In genomic region chr13:41004875-41005693, GRCh38 we compare ENCODE assay signal across 1 cellular context.
TF ChIP-seq lines count a peak whose summit lies in the region.

No MANE protein-coding gene starts in this region.

TF ChIP-seq in K562, 482 proteins besides CTCF, POLR2A, EP300 and RAD21 (continued from another document and continues in another):
- TF ChIP-seq RNF2 (IDR thresholded peaks at IDR 0.05) (peak; percentile 85), PHF8 (IDR thresholded peaks at IDR 0.05; ENCODE audit: borderline replicate concordance, low read length) (no peak), ZNF3 (CRISPR knock-in tag; IDR thresholded peaks at IDR 0.05) (no peak), STAG1 (CRISPR knock-in tag; IDR thresholded peaks at IDR 0.05; ENCODE audit: borderline replicate concordance) (no peak), KDM1A (IDR thresholded peaks at IDR 0.05) (peak; percentile 50 to 63), KAT2B (IDR thresholded peaks at IDR 0.05; ENCODE audit: low read depth, low read length) (no peak), HMBOX1 (IDR thresholded peaks at IDR 0.05) (peak; percentile 73; the same call in 1 of the 2 replicates), TOE1 (IDR thresholded peaks at IDR 0.05; ENCODE audit: borderline replicate concordance) (no peak), TOE1 (CRISPR knock-in tag; IDR thresholded peaks at IDR 0.05; ENCODE audit: borderline replicate concordance, low read depth) (no peak), YBX1 (IDR thresholded peaks at IDR 0.05) (no peak), ZBTB17 (CRISPR knock-in tag; IDR thresholded peaks at IDR 0.05) (no peak), MTA1 (IDR thresholded peaks at IDR 0.05; ENCODE audit: borderline replicate concordance) (peak; percentile 70; the same call in 1 of the 2 replicates), ZC3H8 (IDR thresholded peaks at IDR 0.05) (no peak), CC2D1A (IDR thresholded peaks at IDR 0.05) (no peak), HOXB6 (CRISPR knock-in tag; IDR thresholded peaks at IDR 0.05; ENCODE audit: borderline replicate concordance) (no peak), TRIM24 (IDR thresholded peaks at IDR 0.05) (peak in 1 of 2 experiments; percentile 22; a peak in 1 of 4 replicates), TAF15 (IDR thresholded peaks at IDR 0.05; ENCODE audit: low read depth, low read length) (no peak), LCOR (CRISPR knock-in tag; IDR thresholded peaks at IDR 0.05) (no peak), ZFX (CRISPR knock-in tag; IDR thresholded peaks at IDR 0.05) (no peak), ETV1 (tag; conservative IDR thresholded peaks at IDR 0.05; ENCODE audit: low read depth) (peak; percentile 97), E2F5 (CRISPR knock-in tag; IDR thresholded peaks at IDR 0.05) (no peak), YY1 (IDR thresholded peaks at IDR 0.05; ENCODE audit: borderline replicate concordance in 1 of 3, control insufficient read depth in 1 of 3, extremely low read depth in 1 of 3, insufficient read depth in 3 of 3, insufficient read length in 1 of 3, insufficient replicate concordance in 2 of 3, low read depth in 1 of 3, low read length in 2 of 3) (no peak), ZNF263 (CRISPR knock-in tag; IDR thresholded peaks at IDR 0.05; ENCODE audit: borderline replicate concordance) (no peak), DPF2 (IDR thresholded peaks at IDR 0.05) (peak; percentile 90), ZBTB2 (IDR thresholded peaks at IDR 0.05) (peak; percentile 78), ATF1 (CRISPR knock-in tag; IDR thresholded peaks at IDR 0.05) (no peak), ATF1 (tag; IDR thresholded peaks at IDR 0.05) (0 out of 2 replicates have a peak, but pooled peaks have one; percentile 13), MCM5 (IDR thresholded peaks at IDR 0.05; ENCODE audit: low read depth) (no peak), C11orf30 (IDR thresholded peaks at IDR 0.05; ENCODE audit: low read depth) (peak; percentile 60; the same call in 1 of the 2 replicates), RERE (CRISPR knock-in tag; IDR thresholded peaks at IDR 0.05; ENCODE audit: borderline replicate concordance) (no peak)
- TF ChIP-seq, protein P1, sequence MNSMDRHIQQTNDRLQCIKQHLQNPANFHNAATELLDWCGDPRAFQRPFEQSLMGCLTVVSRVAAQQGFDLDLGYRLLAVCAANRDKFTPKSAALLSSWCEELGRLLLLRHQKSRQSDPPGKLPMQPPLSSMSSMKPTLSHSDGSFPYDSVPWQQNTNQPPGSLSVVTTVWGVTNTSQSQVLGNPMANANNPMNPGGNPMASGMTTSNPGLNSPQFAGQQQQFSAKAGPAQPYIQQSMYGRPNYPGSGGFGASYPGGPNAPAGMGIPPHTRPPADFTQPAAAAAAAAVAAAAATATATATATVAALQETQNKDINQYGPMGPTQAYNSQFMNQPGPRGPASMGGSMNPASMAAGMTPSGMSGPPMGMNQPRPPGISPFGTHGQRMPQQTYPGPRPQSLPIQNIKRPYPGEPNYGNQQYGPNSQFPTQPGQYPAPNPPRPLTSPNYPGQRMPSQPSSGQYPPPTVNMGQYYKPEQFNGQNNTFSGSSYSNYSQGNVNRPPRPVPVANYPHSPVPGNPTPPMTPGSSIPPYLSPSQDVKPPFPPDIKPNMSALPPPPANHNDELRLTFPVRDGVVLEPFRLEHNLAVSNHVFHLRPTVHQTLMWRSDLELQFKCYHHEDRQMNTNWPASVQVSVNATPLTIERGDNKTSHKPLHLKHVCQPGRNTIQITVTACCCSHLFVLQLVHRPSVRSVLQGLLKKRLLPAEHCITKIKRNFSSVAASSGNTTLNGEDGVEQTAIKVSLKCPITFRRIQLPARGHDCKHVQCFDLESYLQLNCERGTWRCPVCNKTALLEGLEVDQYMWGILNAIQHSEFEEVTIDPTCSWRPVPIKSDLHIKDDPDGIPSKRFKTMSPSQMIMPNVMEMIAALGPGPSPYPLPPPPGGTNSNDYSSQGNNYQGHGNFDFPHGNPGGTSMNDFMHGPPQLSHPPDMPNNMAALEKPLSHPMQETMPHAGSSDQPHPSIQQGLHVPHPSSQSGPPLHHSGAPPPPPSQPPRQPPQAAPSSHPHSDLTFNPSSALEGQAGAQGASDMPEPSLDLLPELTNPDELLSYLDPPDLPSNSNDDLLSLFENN (IDR thresholded peaks at IDR 0.05; ENCODE audit: low read depth in 2 of 2, low read length in 2 of 2): 0 out of 4 replicates have a peak, but pooled peaks of 1 of the 2 experiments have one; percentile 24
- TF ChIP-seq, protein P2, sequence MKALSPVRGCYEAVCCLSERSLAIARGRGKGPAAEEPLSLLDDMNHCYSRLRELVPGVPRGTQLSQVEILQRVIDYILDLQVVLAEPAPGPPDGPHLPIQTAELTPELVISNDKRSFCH (CRISPR knock-in tag; IDR thresholded peaks at IDR 0.05): no peak
- TF ChIP-seq, protein P2 (tag; IDR thresholded peaks at IDR 0.05): peak; percentile 70; the same call in 1 of the 2 replicates
- TF ChIP-seq, protein P3, sequence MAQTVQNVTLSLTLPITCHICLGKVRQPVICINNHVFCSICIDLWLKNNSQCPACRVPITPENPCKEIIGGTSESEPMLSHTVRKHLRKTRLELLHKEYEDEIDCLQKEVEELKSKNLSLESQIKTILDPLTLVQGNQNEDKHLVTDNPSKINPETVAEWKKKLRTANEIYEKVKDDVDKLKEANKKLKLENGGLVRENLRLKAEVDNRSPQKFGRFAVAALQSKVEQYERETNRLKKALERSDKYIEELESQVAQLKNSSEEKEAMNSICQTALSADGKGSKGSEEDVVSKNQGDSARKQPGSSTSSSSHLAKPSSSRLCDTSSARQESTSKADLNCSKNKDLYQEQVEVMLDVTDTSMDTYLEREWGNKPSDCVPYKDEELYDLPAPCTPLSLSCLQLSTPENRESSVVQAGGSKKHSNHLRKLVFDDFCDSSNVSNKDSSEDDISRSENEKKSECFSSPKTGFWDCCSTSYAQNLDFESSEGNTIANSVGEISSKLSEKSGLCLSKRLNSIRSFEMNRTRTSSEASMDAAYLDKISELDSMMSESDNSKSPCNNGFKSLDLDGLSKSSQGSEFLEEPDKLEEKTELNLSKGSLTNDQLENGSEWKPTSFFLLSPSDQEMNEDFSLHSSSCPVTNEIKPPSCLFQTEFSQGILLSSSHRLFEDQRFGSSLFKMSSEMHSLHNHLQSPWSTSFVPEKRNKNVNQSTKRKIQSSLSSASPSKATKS (CRISPR knock-in tag; IDR thresholded peaks at IDR 0.05): no peak
- TF ChIP-seq, protein P4, sequence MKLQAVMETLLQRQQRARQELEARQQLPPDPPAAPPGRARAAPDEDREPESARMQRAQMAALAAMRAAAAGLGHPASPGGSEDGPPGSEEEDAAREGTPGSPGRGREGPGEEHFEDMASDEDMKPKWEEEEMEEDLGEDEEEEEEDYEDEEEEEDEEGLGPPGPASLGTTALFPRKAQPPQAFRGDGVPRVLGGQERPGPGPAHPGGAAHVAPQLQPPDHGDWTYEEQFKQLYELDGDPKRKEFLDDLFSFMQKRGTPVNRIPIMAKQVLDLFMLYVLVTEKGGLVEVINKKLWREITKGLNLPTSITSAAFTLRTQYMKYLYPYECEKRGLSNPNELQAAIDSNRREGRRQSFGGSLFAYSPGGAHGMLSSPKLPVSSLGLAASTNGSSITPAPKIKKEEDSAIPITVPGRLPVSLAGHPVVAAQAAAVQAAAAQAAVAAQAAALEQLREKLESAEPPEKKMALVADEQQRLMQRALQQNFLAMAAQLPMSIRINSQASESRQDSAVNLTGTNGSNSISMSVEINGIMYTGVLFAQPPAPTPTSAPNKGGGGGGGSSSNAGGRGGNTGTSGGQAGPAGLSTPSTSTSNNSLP (IDR thresholded peaks at IDR 0.05; ENCODE audit: borderline replicate concordance, low read depth, low read length): peak; percentile 50
- TF ChIP-seq, protein P5, sequence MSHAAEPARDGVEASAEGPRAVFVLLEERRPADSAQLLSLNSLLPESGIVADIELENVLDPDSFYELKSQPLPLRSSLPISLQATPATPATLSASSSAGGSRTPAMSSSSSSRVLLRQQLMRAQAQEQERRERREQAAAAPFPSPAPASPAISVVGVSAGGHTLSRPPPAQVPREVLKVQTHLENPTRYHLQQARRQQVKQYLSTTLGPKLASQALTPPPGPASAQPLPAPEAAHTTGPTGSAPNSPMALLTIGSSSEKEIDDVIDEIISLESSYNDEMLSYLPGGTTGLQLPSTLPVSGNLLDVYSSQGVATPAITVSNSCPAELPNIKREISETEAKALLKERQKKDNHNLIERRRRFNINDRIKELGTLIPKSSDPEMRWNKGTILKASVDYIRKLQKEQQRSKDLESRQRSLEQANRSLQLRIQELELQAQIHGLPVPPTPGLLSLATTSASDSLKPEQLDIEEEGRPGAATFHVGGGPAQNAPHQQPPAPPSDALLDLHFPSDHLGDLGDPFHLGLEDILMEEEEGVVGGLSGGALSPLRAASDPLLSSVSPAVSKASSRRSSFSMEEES (CRISPR knock-in tag; IDR thresholded peaks at IDR 0.05): no peak
